1 cellular context compared by ENCODE assay signal in the genomic region with DNA sequence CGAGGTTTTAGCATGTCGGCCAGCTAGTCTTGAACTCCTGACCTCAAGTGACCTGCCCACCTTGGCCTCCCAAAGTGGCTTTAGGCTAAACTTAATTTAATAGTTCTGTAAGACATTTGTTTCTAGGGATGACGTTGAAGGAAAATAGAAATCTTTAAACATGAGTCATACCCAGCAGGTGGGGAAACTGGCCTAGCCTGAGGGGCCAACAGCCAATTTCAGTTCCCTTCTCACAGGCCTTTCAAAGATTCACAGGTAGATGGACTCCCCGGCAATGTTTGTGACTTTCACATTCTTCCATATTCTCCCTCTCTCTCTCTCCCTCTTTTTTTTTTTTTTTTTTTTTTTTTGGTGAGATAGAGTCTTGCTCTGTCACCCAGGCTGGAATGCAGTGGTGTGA.
TF ChIP-seq lines count a peak whose summit lies in the region.

No MANE protein-coding gene starts in this region.

TF ChIP-seq in GM12878, 131 proteins besides CTCF, POLR2A, EP300 and RAD21 (continues in another document):
- no peak for TF ChIP-seq STAT3 (IDR thresholded peaks at IDR 0.05; ENCODE audit: low read depth, low read length)
- peak; percentile 78; the same call in 1 of the 2 replicates for TF ChIP-seq TCF3 (IDR thresholded peaks at IDR 0.05; ENCODE audit: borderline replicate concordance, insufficient read depth, low read depth, low read length)
- peak; percentile 22; the same call in 1 of the 2 replicates for TF ChIP-seq RUNX3 (IDR thresholded peaks at IDR 0.05; ENCODE audit: low read length)
- TF ChIP-seq HDGF (IDR thresholded peaks at IDR 0.05), result no peak
- TF ChIP-seq SIN3A (IDR thresholded peaks at IDR 0.05; ENCODE audit: low read depth, low read length), result no peak
- no peak for TF ChIP-seq WRNIP1 (IDR thresholded peaks at IDR 0.05; ENCODE audit: borderline replicate concordance, low read depth, low read length)
- TF ChIP-seq ZNF217 (IDR thresholded peaks at IDR 0.05), result no peak
- TF ChIP-seq, protein P1, sequence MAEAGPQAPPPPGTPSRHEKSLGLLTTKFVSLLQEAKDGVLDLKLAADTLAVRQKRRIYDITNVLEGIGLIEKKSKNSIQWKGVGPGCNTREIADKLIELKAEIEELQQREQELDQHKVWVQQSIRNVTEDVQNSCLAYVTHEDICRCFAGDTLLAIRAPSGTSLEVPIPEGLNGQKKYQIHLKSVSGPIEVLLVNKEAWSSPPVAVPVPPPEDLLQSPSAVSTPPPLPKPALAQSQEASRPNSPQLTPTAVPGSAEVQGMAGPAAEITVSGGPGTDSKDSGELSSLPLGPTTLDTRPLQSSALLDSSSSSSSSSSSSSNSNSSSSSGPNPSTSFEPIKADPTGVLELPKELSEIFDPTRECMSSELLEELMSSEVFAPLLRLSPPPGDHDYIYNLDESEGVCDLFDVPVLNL (IDR thresholded peaks at IDR 0.05; ENCODE audit: low read depth, low read length), result no peak
- TF ChIP-seq, protein P2, sequence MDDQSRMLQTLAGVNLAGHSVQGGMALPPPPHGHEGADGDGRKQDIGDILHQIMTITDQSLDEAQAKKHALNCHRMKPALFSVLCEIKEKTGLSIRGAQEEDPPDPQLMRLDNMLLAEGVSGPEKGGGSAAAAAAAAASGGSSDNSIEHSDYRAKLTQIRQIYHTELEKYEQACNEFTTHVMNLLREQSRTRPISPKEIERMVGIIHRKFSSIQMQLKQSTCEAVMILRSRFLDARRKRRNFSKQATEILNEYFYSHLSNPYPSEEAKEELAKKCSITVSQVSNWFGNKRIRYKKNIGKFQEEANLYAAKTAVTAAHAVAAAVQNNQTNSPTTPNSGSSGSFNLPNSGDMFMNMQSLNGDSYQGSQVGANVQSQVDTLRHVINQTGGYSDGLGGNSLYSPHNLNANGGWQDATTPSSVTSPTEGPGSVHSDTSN (IDR thresholded peaks at IDR 0.05; ENCODE audit: insufficient replicate concordance, low read depth, low read length), result no peak
- peak; percentile 78 for TF ChIP-seq JUNB (IDR thresholded peaks at IDR 0.05)
- TF ChIP-seq DPF2 (IDR thresholded peaks at IDR 0.05), result no peak; the same call in 1 of the 2 replicates
- TF ChIP-seq EED (IDR thresholded peaks at IDR 0.05; ENCODE audit: low read depth), result peak; percentile 79
- TF ChIP-seq CREM (IDR thresholded peaks at IDR 0.05; ENCODE audit: low read depth), result peak; percentile 68; the same call in 1 of the 2 replicates
- TF ChIP-seq YBX1 (IDR thresholded peaks at IDR 0.05), result no peak
- TF ChIP-seq SUPT20H (IDR thresholded peaks at IDR 0.05; ENCODE audit: borderline replicate concordance, control insufficient read depth, low read depth, low read length), result no peak
- TF ChIP-seq BHLHE40 (IDR thresholded peaks at IDR 0.05; ENCODE audit: borderline replicate concordance in 1 of 2, low read depth in 2 of 2, low read length in 1 of 2), result no peak
- peak; percentile 92 for TF ChIP-seq SPI1 (IDR thresholded peaks at IDR 0.05; ENCODE audit: borderline replicate concordance, insufficient read depth, low read depth, low read length)
- no peak for TF ChIP-seq SMAD5 (IDR thresholded peaks at IDR 0.05; ENCODE audit: low read depth)
- TF ChIP-seq, protein P3, sequence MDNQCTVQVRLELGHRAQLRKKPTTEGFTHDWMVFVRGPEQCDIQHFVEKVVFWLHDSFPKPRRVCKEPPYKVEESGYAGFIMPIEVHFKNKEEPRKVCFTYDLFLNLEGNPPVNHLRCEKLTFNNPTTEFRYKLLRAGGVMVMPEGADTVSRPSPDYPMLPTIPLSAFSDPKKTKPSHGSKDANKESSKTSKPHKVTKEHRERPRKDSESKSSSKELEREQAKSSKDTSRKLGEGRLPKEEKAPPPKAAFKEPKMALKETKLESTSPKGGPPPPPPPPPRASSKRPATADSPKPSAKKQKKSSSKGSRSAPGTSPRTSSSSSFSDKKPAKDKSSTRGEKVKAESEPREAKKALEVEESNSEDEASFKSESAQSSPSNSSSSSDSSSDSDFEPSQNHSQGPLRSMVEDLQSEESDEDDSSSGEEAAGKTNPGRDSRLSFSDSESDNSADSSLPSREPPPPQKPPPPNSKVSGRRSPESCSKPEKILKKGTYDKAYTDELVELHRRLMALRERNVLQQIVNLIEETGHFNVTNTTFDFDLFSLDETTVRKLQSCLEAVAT (IDR thresholded peaks at IDR 0.05), result no peak
- no peak for TF ChIP-seq MTA3 (IDR thresholded peaks at IDR 0.05; ENCODE audit: borderline replicate concordance, low read length)
- TF ChIP-seq, protein P4, sequence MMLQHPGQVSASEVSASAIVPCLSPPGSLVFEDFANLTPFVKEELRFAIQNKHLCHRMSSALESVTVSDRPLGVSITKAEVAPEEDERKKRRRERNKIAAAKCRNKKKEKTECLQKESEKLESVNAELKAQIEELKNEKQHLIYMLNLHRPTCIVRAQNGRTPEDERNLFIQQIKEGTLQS (IDR thresholded peaks at IDR 0.05; ENCODE audit: borderline replicate concordance, extremely low read depth, low read depth, low read length), result no peak
- TF ChIP-seq SMAD1 (IDR thresholded peaks at IDR 0.05; ENCODE audit: low read depth, partially characterized antibody), result no peak
- no peak for TF ChIP-seq CHD2 (IDR thresholded peaks at IDR 0.05; ENCODE audit: borderline replicate concordance, low read depth, low read length)
- peak; percentile 32; the same call in 1 of the 2 replicates for TF ChIP-seq BCL11A (IDR thresholded peaks at IDR 0.05; ENCODE audit: low read depth, low read length)
- peak in 1 of 2 experiments; percentile 48; a peak in 1 of 4 replicates for TF ChIP-seq ETV6 (conservative IDR thresholded peaks at IDR 0.05 in 1 of 2, IDR thresholded peaks at IDR 0.05 in 1 of 2; ENCODE audit: borderline replicate concordance in 1 of 2, low read depth in 1 of 2)
- TF ChIP-seq, protein P5, sequence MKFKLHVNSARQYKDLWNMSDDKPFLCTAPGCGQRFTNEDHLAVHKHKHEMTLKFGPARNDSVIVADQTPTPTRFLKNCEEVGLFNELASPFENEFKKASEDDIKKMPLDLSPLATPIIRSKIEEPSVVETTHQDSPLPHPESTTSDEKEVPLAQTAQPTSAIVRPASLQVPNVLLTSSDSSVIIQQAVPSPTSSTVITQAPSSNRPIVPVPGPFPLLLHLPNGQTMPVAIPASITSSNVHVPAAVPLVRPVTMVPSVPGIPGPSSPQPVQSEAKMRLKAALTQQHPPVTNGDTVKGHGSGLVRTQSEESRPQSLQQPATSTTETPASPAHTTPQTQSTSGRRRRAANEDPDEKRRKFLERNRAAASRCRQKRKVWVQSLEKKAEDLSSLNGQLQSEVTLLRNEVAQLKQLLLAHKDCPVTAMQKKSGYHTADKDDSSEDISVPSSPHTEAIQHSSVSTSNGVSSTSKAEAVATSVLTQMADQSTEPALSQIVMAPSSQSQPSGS (IDR thresholded peaks at IDR 0.05; ENCODE audit: low read length), result peak; percentile 52
- TF ChIP-seq IKZF1 (conservative IDR thresholded peaks at IDR 0.05), result peak; percentile 20; the same call in 1 of the 2 replicates
- TF ChIP-seq, protein P6, sequence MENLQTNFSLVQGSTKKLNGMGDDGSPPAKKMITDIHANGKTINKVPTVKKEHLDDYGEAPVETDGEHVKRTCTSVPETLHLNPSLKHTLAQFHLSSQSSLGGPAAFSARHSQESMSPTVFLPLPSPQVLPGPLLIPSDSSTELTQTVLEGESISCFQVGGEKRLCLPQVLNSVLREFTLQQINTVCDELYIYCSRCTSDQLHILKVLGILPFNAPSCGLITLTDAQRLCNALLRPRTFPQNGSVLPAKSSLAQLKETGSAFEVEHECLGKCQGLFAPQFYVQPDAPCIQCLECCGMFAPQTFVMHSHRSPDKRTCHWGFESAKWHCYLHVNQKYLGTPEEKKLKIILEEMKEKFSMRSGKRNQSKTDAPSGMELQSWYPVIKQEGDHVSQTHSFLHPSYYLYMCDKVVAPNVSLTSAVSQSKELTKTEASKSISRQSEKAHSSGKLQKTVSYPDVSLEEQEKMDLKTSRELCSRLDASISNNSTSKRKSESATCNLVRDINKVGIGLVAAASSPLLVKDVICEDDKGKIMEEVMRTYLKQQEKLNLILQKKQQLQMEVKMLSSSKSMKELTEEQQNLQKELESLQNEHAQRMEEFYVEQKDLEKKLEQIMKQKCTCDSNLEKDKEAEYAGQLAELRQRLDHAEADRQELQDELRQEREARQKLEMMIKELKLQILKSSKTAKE (IDR thresholded peaks at IDR 0.05; ENCODE audit: low read depth, poor library complexity, severe bottlenecking), result peak; percentile 22
- no peak for TF ChIP-seq CBX5 (IDR thresholded peaks at IDR 0.05; ENCODE audit: low read depth)
- TF ChIP-seq, protein P7, sequence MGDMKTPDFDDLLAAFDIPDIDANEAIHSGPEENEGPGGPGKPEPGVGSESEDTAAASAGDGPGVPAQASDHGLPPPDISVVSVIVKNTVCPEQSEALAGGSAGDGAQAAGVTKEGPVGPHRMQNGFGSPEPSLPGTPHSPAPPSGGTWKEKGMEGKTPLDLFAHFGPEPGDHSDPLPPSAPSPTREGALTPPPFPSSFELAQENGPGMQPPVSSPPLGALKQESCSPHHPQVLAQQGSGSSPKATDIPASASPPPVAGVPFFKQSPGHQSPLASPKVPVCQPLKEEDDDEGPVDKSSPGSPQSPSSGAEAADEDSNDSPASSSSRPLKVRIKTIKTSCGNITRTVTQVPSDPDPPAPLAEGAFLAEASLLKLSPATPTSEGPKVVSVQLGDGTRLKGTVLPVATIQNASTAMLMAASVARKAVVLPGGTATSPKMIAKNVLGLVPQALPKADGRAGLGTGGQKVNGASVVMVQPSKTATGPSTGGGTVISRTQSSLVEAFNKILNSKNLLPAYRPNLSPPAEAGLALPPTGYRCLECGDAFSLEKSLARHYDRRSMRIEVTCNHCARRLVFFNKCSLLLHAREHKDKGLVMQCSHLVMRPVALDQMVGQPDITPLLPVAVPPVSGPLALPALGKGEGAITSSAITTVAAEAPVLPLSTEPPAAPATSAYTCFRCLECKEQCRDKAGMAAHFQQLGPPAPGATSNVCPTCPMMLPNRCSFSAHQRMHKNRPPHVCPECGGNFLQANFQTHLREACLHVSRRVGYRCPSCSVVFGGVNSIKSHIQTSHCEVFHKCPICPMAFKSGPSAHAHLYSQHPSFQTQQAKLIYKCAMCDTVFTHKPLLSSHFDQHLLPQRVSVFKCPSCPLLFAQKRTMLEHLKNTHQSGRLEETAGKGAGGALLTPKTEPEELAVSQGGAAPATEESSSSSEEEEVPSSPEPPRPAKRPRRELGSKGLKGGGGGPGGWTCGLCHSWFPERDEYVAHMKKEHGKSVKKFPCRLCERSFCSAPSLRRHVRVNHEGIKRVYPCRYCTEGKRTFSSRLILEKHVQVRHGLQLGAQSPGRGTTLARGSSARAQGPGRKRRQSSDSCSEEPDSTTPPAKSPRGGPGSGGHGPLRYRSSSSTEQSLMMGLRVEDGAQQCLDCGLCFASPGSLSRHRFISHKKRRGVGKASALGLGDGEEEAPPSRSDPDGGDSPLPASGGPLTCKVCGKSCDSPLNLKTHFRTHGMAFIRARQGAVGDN (IDR thresholded peaks at IDR 0.05), result no peak
- peak; percentile 54; the same call in 1 of the 2 replicates for TF ChIP-seq CREB1 (IDR thresholded peaks at IDR 0.05; ENCODE audit: low read depth)
- peak; percentile 31; the same call in 1 of the 2 replicates for TF ChIP-seq FOXM1 (IDR thresholded peaks at IDR 0.05; ENCODE audit: low read depth, low read length)
- TF ChIP-seq RFX5 (IDR thresholded peaks at IDR 0.05; ENCODE audit: low read depth, low read length), result no peak
- no peak for TF ChIP-seq RAD51 (IDR thresholded peaks at IDR 0.05)
- peak in 1 of 2 experiments; percentile 8; a peak in 1 of 4 replicates for TF ChIP-seq IKZF2 (IDR thresholded peaks at IDR 0.05)
- no peak for TF ChIP-seq CBFB (IDR thresholded peaks at IDR 0.05; ENCODE audit: low read depth)
- TF ChIP-seq MEF2A (IDR thresholded peaks at IDR 0.05; ENCODE audit: insufficient read depth, low read depth, low read length), result no peak
- no peak for TF ChIP-seq ZNF622 (IDR thresholded peaks at IDR 0.05)
- TF ChIP-seq, protein P8, sequence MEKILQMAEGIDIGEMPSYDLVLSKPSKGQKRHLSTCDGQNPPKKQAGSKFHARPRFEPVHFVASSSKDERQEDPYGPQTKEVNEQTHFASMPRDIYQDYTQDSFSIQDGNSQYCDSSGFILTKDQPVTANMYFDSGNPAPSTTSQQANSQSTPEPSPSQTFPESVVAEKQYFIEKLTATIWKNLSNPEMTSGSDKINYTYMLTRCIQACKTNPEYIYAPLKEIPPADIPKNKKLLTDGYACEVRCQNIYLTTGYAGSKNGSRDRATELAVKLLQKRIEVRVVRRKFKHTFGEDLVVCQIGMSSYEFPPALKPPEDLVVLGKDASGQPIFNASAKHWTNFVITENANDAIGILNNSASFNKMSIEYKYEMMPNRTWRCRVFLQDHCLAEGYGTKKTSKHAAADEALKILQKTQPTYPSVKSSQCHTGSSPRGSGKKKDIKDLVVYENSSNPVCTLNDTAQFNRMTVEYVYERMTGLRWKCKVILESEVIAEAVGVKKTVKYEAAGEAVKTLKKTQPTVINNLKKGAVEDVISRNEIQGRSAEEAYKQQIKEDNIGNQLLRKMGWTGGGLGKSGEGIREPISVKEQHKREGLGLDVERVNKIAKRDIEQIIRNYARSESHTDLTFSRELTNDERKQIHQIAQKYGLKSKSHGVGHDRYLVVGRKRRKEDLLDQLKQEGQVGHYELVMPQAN (conservative IDR thresholded peaks at IDR 0.05), result no peak
- 0 out of 2 replicates have a peak, but pooled peaks have one; percentile 23 for TF ChIP-seq ZBED1 (IDR thresholded peaks at IDR 0.05; ENCODE audit: borderline replicate concordance)
- TF ChIP-seq, protein P9, sequence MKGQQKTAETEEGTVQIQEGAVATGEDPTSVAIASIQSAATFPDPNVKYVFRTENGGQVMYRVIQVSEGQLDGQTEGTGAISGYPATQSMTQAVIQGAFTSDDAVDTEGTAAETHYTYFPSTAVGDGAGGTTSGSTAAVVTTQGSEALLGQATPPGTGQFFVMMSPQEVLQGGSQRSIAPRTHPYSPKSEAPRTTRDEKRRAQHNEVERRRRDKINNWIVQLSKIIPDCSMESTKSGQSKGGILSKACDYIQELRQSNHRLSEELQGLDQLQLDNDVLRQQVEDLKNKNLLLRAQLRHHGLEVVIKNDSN (IDR thresholded peaks at IDR 0.05; ENCODE audit: borderline replicate concordance, extremely low read length, insufficient read depth, low read depth, low read length), result no peak
- TF ChIP-seq TCF12 (IDR thresholded peaks at IDR 0.05; ENCODE audit: low read depth, low read length), result peak; percentile 78
- peak; percentile 70 for TF ChIP-seq NR2F1 (conservative IDR thresholded peaks at IDR 0.05)
